In the genomic region with DNA sequence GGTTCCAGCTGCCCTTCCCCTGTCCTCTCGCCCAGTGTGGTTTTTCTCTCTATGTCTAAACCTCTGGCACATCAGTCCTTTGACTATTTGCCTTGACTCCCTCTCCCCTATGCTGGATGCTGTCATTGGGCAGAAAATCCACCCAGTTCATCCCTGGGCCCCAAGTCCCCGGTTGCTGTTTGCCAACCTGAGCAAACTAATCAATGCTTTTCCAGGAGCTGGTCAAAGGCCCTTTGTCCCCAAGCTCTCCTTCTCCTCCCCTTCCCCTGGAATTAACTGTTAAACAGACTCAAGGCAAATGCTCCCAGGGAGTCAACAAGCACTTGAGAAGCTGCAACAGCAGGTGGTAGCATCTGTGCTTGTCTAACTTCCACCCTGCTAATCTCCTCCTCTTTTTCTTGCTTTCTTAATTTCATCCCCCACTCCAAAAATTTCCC, we compare ENCODE assay signal across 1 cellular context.
TF ChIP-seq lines count a peak whose summit lies in the region.

No MANE protein-coding gene starts in this region.

TF ChIP-seq in HepG2, 621 proteins besides CTCF, POLR2A, EP300 and RAD21 (continued from another document and continues in another):
- TF ChIP-seq DMTF1 (CRISPR knock-in tag; IDR thresholded peaks at IDR 0.05) = no peak
- no peak for TF ChIP-seq TARDBP (CRISPR knock-in tag; IDR thresholded peaks at IDR 0.05)
- no peak for TF ChIP-seq ZNF839 (CRISPR knock-in tag; IDR thresholded peaks at IDR 0.05; ENCODE audit: borderline replicate concordance)
- TF ChIP-seq ZNF678 (CRISPR knock-in tag; IDR thresholded peaks at IDR 0.05) = no peak
- no peak for TF ChIP-seq PRDM10 (CRISPR knock-in tag; IDR thresholded peaks at IDR 0.05; ENCODE audit: low read depth)
- no peak for TF ChIP-seq ZIK1 (CRISPR knock-in tag; IDR thresholded peaks at IDR 0.05; ENCODE audit: borderline replicate concordance, low read depth)
- no peak for TF ChIP-seq EED (CRISPR knock-in tag; IDR thresholded peaks at IDR 0.05)
- no peak for TF ChIP-seq ZBTB39 (CRISPR knock-in tag; IDR thresholded peaks at IDR 0.05)
- TF ChIP-seq ZNF557 (CRISPR knock-in tag; IDR thresholded peaks at IDR 0.05) = no peak
- no peak for TF ChIP-seq YEATS2 (CRISPR knock-in tag; IDR thresholded peaks at IDR 0.05; ENCODE audit: borderline replicate concordance)
- no peak for TF ChIP-seq GTF2F1 (IDR thresholded peaks at IDR 0.05; ENCODE audit: low read length)
- TF ChIP-seq MXD4 (CRISPR knock-in tag; IDR thresholded peaks at IDR 0.05) = no peak
- no peak for TF ChIP-seq SP2 (CRISPR knock-in tag; IDR thresholded peaks at IDR 0.05)
- TF ChIP-seq ZNF775 (CRISPR knock-in tag; IDR thresholded peaks at IDR 0.05; ENCODE audit: borderline replicate concordance) = no peak
- no peak for TF ChIP-seq ZFP90 (CRISPR knock-in tag; IDR thresholded peaks at IDR 0.05; ENCODE audit: borderline replicate concordance)
- no peak for TF ChIP-seq PCBP2 (optimal IDR thresholded peaks at IDR 0.05; ENCODE audit: low read depth, low read length, poor library complexity, severe bottlenecking)
- peak; percentile 62 for TF ChIP-seq NFIC (IDR thresholded peaks at IDR 0.05; ENCODE audit: low read length)
- no peak for TF ChIP-seq HNRNPLL (IDR thresholded peaks at IDR 0.05; ENCODE audit: low read depth, low read length, poor library complexity, severe bottlenecking)
- no peak for TF ChIP-seq ETV5 (CRISPR knock-in tag; IDR thresholded peaks at IDR 0.05; ENCODE audit: borderline replicate concordance)
- TF ChIP-seq HMG20A (CRISPR knock-in tag; IDR thresholded peaks at IDR 0.05; ENCODE audit: borderline replicate concordance) = peak; percentile 49; the same call in 1 of the 2 replicates
- no peak for TF ChIP-seq UBTF (CRISPR knock-in tag; IDR thresholded peaks at IDR 0.05)
- TF ChIP-seq ZNF670 (CRISPR knock-in tag; IDR thresholded peaks at IDR 0.05; ENCODE audit: borderline replicate concordance) = 0 out of 2 replicates have a peak, but pooled peaks have one; percentile 25
- TF ChIP-seq, protein P1, sequence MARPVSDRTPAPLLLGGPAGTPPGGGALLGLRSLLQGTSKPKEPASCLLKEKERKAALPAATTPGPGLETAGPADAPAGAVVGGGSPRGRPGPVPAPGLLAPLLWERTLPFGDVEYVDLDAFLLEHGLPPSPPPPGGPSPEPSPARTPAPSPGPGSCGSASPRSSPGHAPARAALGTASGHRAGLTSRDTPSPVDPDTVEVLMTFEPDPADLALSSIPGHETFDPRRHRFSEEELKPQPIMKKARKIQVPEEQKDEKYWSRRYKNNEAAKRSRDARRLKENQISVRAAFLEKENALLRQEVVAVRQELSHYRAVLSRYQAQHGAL (CRISPR knock-in tag; IDR thresholded peaks at IDR 0.05; ENCODE audit: not compliant biosample characterization) = no peak
- no peak for TF ChIP-seq TEAD2 (CRISPR knock-in tag; IDR thresholded peaks at IDR 0.05)
- TF ChIP-seq ZC3H4 (CRISPR knock-in tag; IDR thresholded peaks at IDR 0.05; ENCODE audit: borderline replicate concordance) = no peak
- TF ChIP-seq ZNF589 (CRISPR knock-in tag; conservative IDR thresholded peaks at IDR 0.05) = no peak
- peak; percentile 68; the same call in 1 of the 2 replicates for TF ChIP-seq ZNF644 (CRISPR knock-in tag; IDR thresholded peaks at IDR 0.05; ENCODE audit: low read depth)
- no peak for TF ChIP-seq SP4 (CRISPR knock-in tag; IDR thresholded peaks at IDR 0.05)
- TF ChIP-seq, protein P2, sequence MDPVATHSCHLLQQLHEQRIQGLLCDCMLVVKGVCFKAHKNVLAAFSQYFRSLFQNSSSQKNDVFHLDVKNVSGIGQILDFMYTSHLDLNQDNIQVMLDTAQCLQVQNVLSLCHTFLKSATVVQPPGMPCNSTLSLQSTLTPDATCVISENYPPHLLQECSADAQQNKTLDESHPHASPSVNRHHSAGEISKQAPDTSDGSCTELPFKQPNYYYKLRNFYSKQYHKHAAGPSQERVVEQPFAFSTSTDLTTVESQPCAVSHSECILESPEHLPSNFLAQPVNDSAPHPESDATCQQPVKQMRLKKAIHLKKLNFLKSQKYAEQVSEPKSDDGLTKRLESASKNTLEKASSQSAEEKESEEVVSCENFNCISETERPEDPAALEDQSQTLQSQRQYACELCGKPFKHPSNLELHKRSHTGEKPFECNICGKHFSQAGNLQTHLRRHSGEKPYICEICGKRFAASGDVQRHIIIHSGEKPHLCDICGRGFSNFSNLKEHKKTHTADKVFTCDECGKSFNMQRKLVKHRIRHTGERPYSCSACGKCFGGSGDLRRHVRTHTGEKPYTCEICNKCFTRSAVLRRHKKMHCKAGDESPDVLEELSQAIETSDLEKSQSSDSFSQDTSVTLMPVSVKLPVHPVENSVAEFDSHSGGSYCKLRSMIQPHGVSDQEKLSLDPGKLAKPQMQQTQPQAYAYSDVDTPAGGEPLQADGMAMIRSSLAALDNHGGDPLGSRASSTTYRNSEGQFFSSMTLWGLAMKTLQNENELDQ (CRISPR knock-in tag; IDR thresholded peaks at IDR 0.05; ENCODE audit: borderline replicate concordance) = no peak
- TF ChIP-seq CHCHD3 (CRISPR knock-in tag; IDR thresholded peaks at IDR 0.05) = no peak
- no peak for TF ChIP-seq HCFC1 (IDR thresholded peaks at IDR 0.05; ENCODE audit: low read depth, low read length)
- no peak for TF ChIP-seq ZNF513 (CRISPR knock-in tag; conservative IDR thresholded peaks at IDR 0.05)
- no peak for TF ChIP-seq ZC3H13 (CRISPR knock-in tag; IDR thresholded peaks at IDR 0.05)
- TF ChIP-seq ZNF367 (CRISPR knock-in tag; IDR thresholded peaks at IDR 0.05; ENCODE audit: borderline replicate concordance) = no peak
- TF ChIP-seq ZNF331 (CRISPR knock-in tag; IDR thresholded peaks at IDR 0.05) = peak; percentile 19; the same call in 1 of the 2 replicates
- no peak for TF ChIP-seq MBD4 (IDR thresholded peaks at IDR 0.05; ENCODE audit: borderline replicate concordance, low read length)
- TF ChIP-seq, protein P3, sequence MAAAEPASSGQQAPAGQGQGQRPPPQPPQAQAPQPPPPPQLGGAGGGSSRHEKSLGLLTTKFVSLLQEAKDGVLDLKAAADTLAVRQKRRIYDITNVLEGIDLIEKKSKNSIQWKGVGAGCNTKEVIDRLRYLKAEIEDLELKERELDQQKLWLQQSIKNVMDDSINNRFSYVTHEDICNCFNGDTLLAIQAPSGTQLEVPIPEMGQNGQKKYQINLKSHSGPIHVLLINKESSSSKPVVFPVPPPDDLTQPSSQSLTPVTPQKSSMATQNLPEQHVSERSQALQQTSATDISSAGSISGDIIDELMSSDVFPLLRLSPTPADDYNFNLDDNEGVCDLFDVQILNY (CRISPR knock-in tag; conservative IDR thresholded peaks at IDR 0.05) = no peak
- no peak for TF ChIP-seq TBP (CRISPR knock-in tag; IDR thresholded peaks at IDR 0.05)
- TF ChIP-seq CCAR2 (optimal IDR thresholded peaks at IDR 0.05; ENCODE audit: low read depth, low read length) = no peak
- TF ChIP-seq MZF1 (CRISPR knock-in tag; IDR thresholded peaks at IDR 0.05; ENCODE audit: borderline replicate concordance) = no peak
- TF ChIP-seq ZNF773 (CRISPR knock-in tag; IDR thresholded peaks at IDR 0.05; ENCODE audit: borderline replicate concordance) = no peak
- TF ChIP-seq PHB2 (IDR thresholded peaks at IDR 0.05; ENCODE audit: partially characterized antibody) = no peak
- TF ChIP-seq IKZF1 (IDR thresholded peaks at IDR 0.05) = no peak
- TF ChIP-seq ZNF558 (CRISPR knock-in tag; IDR thresholded peaks at IDR 0.05; ENCODE audit: borderline replicate concordance) = no peak
- TF ChIP-seq CREBL2 (CRISPR knock-in tag; IDR thresholded peaks at IDR 0.05; ENCODE audit: borderline replicate concordance) = no peak
- TF ChIP-seq, protein P4, sequence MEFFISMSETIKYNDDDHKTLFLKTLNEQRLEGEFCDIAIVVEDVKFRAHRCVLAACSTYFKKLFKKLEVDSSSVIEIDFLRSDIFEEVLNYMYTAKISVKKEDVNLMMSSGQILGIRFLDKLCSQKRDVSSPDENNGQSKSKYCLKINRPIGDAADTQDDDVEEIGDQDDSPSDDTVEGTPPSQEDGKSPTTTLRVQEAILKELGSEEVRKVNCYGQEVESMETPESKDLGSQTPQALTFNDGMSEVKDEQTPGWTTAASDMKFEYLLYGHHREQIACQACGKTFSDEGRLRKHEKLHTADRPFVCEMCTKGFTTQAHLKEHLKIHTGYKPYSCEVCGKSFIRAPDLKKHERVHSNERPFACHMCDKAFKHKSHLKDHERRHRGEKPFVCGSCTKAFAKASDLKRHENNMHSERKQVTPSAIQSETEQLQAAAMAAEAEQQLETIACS (CRISPR knock-in tag; IDR thresholded peaks at IDR 0.05) = no peak
